In genomic region chr12:6613015-6613775, GRCh38 we compare ENCODE assay signal across 8 cellular contexts. TPM values are rescaled to one million over a fixed set of nuclear protein-coding genes. Genes with fewer than 3 reads are reported as not detected.
DNase-seq lines count a peak whose midpoint lies in the region; ATAC-seq and TF ChIP-seq lines count a peak whose summit lies in the region.

No MANE protein-coding gene starts in this region.

- peak overlapping the region; percentile 100 for H2AK9ac ChIP-seq in IMR-90 (replicated peaks; ENCODE audit: low read depth, low read length, poor library complexity)

- no peaks in the 10 kb centered on the region for H3K27me3 ChIP-seq in IMR-90 (ENCODE audit: control insufficient read depth, insufficient read depth, low read length)
- no peaks in the 10 kb centered on the region for H3K27me3 ChIP-seq in skeletal muscle satellite cell (ENCODE audit: control insufficient read depth, insufficient read depth, low read length)

- peak overlapping the region; percentile 100 for H2AK5ac ChIP-seq in IMR-90 (ENCODE audit: low read depth, low read length)

- no peak for TF ChIP-seq RAD21 in IMR-90 (IDR thresholded peaks at IDR 0.05; ENCODE audit: low read length)

- peak overlapping the region; percentile 99 for H4K91ac ChIP-seq in IMR-90 (ENCODE audit: insufficient read depth, low read depth, low read length)

- BruUV-seq in IMR-90 (replicated peaks; lab: Mats Ljungman, UMichigan), result no TSS peak

- H2AFZ ChIP-seq in IMR-90 (replicated peaks; ENCODE audit: low read length, poor library complexity), result peak overlapping the region; percentile 96

- peak overlapping the region; percentile 96 for H2BK20ac ChIP-seq in IMR-90 (ENCODE audit: low read depth, low read length)

- H3K23ac ChIP-seq in IMR-90 (ENCODE audit: low read depth, low read length), result peak overlapping the region; percentile 100

- peak overlapping the region; percentile 99 for H3K4ac ChIP-seq in IMR-90 (ENCODE audit: low read depth, low read length)

- DNase-seq in COLO829 (ENCODE audit: low spot score), result peak; percentile 74
- peak; percentile 72 for DNase-seq in IMR-90
- peak; percentile 50 for DNase-seq in NOMO-1 treated with dmso at 0.1 percent for 144 hours (lab: John Stamatoyannopoulos, UW; ENCODE audit: unreplicated experiment)
- peak; percentile 76 to 80 for DNase-seq in cardiac fibroblast (ENCODE audit: low read depth in 2 of 2)
- peak; percentile 73 for DNase-seq in iris pigment epithelial cell (ENCODE audit: low read depth)

- in situ Hi-C loops in IMR-90 (cut with MboI; ENCODE audit: low sequenced_read_pairs), result loop anchor here (10.0 kb wide), 1 partner anchor 212 kb away; the partner anchor contains the start of genes GPR162 and P3H3

- H4K5ac ChIP-seq in IMR-90 (ENCODE audit: low read depth, low read length), result peak overlapping the region; percentile 94

- H3K9ac ChIP-seq in IMR-90 (ENCODE audit: low read depth, low read length), result peak overlapping the region; percentile 83
- peak overlapping the region; percentile 63 for H3K9ac ChIP-seq in skeletal muscle satellite cell (ENCODE audit: low read depth, low read length)

- no peak overlapping the region for H3K4me3 ChIP-seq in IMR-90 (ENCODE audit: insufficient read depth, low read depth, low read length)
- H3K4me3 ChIP-seq in cardiac fibroblast (replicated peaks in 1 of 2; ENCODE audit: low read depth in 2 of 2, low read length in 2 of 2), result no peak overlapping the region
- H3K4me3 ChIP-seq in skeletal muscle satellite cell (ENCODE audit: low read length), result peak overlapping the region; percentile 61

- H3K27ac ChIP-seq in IMR-90 (ENCODE audit: insufficient read depth, low read length), result peak overlapping the region; percentile 93

- ATAC-seq in IMR-90 (ENCODE audit: low read depth), result peak; percentile 42
- no peak for ATAC-seq in GM21786 (IDR thresholded peaks at IDR 0.05; ENCODE audit: unreplicated experiment)
- no peak for ATAC-seq in GM19328 (IDR thresholded peaks at IDR 0.05; ENCODE audit: unreplicated experiment)

- intact Hi-C loops in IMR-90 (cut with micrococcal nuclease), result loop anchor here (10.0 kb wide), 1 partner anchor 152 kb away; the partner anchor contains the start of gene PTMS

- no peaks in the 10 kb centered on the region for H4K20me1 ChIP-seq in IMR-90 (ENCODE audit: insufficient read depth, low read length)

- TF ChIP-seq POLR2A in IMR-90 (IDR thresholded peaks at IDR 0.05; ENCODE audit: low read depth, low read length), result no peak

- peaks cover 24% of the 10 kb centered on the region for H3K9me1 ChIP-seq in IMR-90 (ENCODE audit: insufficient read depth, low read length)

- peak overlapping the region; percentile 85 for H3K56ac ChIP-seq in IMR-90 (ENCODE audit: extremely low read depth, insufficient read depth, low read length)

- peak overlapping the region; percentile 98 for H2BK120ac ChIP-seq in IMR-90 (ENCODE audit: low read depth, low read length)

- dilution Hi-C loops in IMR-90 (cut with HindIII; ENCODE audit: low sequenced_read_pairs, unreplicated experiment), result no loop called here

- H3K4me2 ChIP-seq in IMR-90 (ENCODE audit: low read depth, low read length), result peak overlapping the region; percentile 69
- H3K4me2 ChIP-seq in skeletal muscle satellite cell (ENCODE audit: low read length), result peak overlapping the region; percentile 73

- CTCF ChIA-PET in IMR-90 (lab: Yijun Ruan, JAX), result interaction anchor here (0.5 to 0.7 kb wide), 5 partner anchors 51 to 329 kb away, joined by 3 to 4 read pairs (median 3); partner anchors contain the start of gene ZNF384

- H3K18ac ChIP-seq in IMR-90 (ENCODE audit: low read depth, low read length), result peak overlapping the region; percentile 94

- peak overlapping the region; percentile 100; the same call in 2 of the 3 replicates for H2BK15ac ChIP-seq in IMR-90 (ENCODE audit: low read depth, low read length)

- H3K9me3 ChIP-seq in IMR-90 (ENCODE audit: control insufficient read depth, insufficient read depth, low read length), result no peaks in the 10 kb centered on the region
- H3K9me3 ChIP-seq in skeletal muscle satellite cell (replicated peaks; ENCODE audit: low read length), result no peaks in the 10 kb centered on the region

- peak overlapping the region; percentile 97 for H2BK5ac ChIP-seq in IMR-90 (ENCODE audit: low read depth, low read length, poor library complexity, severe bottlenecking)

- POLR2A ChIA-PET in IMR-90 (lab: Charles Lee; ENCODE audit: unreplicated experiment), result interaction anchor here (0.6 kb wide), 1 partner anchor 11 kb away, joined by 3 read pairs; no protein-coding TSS in a partner anchor

- TF ChIP-seq CTCF in IMR-90 (conservative IDR thresholded peaks at IDR 0.05; ENCODE audit: low read depth, low read length) (no peak), cardiac fibroblast (IDR thresholded peaks at IDR 0.05; ENCODE audit: low read depth, low read length) (no peak)

- no peaks in the 10 kb centered on the region for H3K36me3 ChIP-seq in IMR-90 (ENCODE audit: control insufficient read depth, insufficient read depth, low read length)
- H3K36me3 ChIP-seq in skeletal muscle satellite cell (ENCODE audit: insufficient read depth, low read length), result no peaks in the 10 kb centered on the region

- H3K14ac ChIP-seq in IMR-90 (replicated peaks; ENCODE audit: low read depth, low read length), result peak overlapping the region; percentile 100

- WGBS in IMR-90 (ENCODE audit: extremely low coverage in 2 of 2, insufficient read length in 1 of 2), 2 experiments, result no CpG with 5 or more reads among the region's 17 CpGs

- peak overlapping the region; percentile 99 to 100 for H4K8ac ChIP-seq in IMR-90 (ENCODE audit: low read depth in 2 of 2, low read length in 2 of 2)

- H3K4me1 ChIP-seq in IMR-90 (ENCODE audit: control insufficient read depth, insufficient read depth, low read length) (peaks cover 23% of the 10 kb centered on the region), skeletal muscle satellite cell (ENCODE audit: control insufficient read depth, insufficient read depth, low read length) (peaks cover 22% of the 10 kb centered on the region)

- peaks cover 0 to 7% of the 10 kb centered on the region in 2 experiments; a peak in 1 of 4 replicates for H3K79me1 ChIP-seq in IMR-90 (ENCODE audit: low read depth in 1 of 2, low read length in 2 of 2)

TF ChIP-seq in IMR-90, 13 proteins besides CTCF, POLR2A, EP300 and RAD21:
- TF ChIP-seq RCOR1 (IDR thresholded peaks at IDR 0.05; ENCODE audit: insufficient replicate concordance, low read length), result no peak
- TF ChIP-seq MAZ (IDR thresholded peaks at IDR 0.05; ENCODE audit: borderline replicate concordance, low read depth, low read length), result peak; percentile 70; the same call in 1 of the 2 replicates
- no peak for TF ChIP-seq MAFK (IDR thresholded peaks at IDR 0.05; ENCODE audit: low read depth, low read length)
- TF ChIP-seq CEBPB (IDR thresholded peaks at IDR 0.05; ENCODE audit: low read depth, low read length), result no peak
- no peak for TF ChIP-seq NFE2L2 (IDR thresholded peaks at IDR 0.05; ENCODE audit: low read depth, low read length)

RNA-seq across cellular contexts. Expression of gene CHD4, which starts 6.0 kb away (rescaled TPM):
- total RNA-seq in IMR-90 (2012; rRNA removed), result 262 and 279 TPM in 2 replicates
- polyA plus RNA-seq in IMR-90 (2012; rRNA removed), result 99.8 and 116 TPM in 2 replicates
- polyA plus RNA-seq in IMR-90 (2012; cell fraction: cytosol; rRNA removed), result 56.6 and 65.1 TPM in 2 replicates
- 126 and 164 TPM in 2 replicates for polyA plus RNA-seq in IMR-90 (2012; cell fraction: nucleus; rRNA removed; ENCODE audit: low replicate concordance)
- total RNA-seq in skeletal muscle satellite cell (2012; rRNA removed), result 148 and 162 TPM in 2 replicates

RNA-seq across cellular contexts. Expression of gene LPAR5, which starts 22.6 kb away (rescaled TPM):
- total RNA-seq in IMR-90 (2012; rRNA removed), result not detected in 2 replicates
- not detected in 2 replicates for polyA plus RNA-seq in IMR-90 (2012; rRNA removed)
- polyA plus RNA-seq in IMR-90 (2012; cell fraction: cytosol; rRNA removed), result 0.01 TPM in 1 of 2 replicates, not detected in the other
- not detected in 2 replicates for polyA plus RNA-seq in IMR-90 (2012; cell fraction: nucleus; rRNA removed; ENCODE audit: low replicate concordance)
- not detected in 2 replicates for total RNA-seq in skeletal muscle satellite cell (2012; rRNA removed)

RNA-seq across cellular contexts. Expression of gene ACRBP, which starts 34.0 kb away (rescaled TPM):
- total RNA-seq in IMR-90 (2012; rRNA removed), result not detected in 2 replicates
- polyA plus RNA-seq in IMR-90 (2012; rRNA removed), result 0.27 and 0.38 TPM in 2 replicates
- 0.15 and 1.9 TPM in 2 replicates for polyA plus RNA-seq in IMR-90 (2012; cell fraction: cytosol; rRNA removed)
- 0.88 and 1.2 TPM in 2 replicates for polyA plus RNA-seq in IMR-90 (2012; cell fraction: nucleus; rRNA removed; ENCODE audit: low replicate concordance)
- total RNA-seq in skeletal muscle satellite cell (2012; rRNA removed), result 2.0 TPM in 1 of 2 replicates, not detected in the other

RNA-seq across cellular contexts. Expression of gene NOP2, which starts 45.1 kb away (rescaled TPM):
- total RNA-seq in IMR-90 (2012; rRNA removed), result 32.5 and 35.8 TPM in 2 replicates
- polyA plus RNA-seq in IMR-90 (2012; rRNA removed), result 49.9 and 51.7 TPM in 2 replicates
- 11.8 and 18.6 TPM in 2 replicates for polyA plus RNA-seq in IMR-90 (2012; cell fraction: cytosol; rRNA removed)
- polyA plus RNA-seq in IMR-90 (2012; cell fraction: nucleus; rRNA removed; ENCODE audit: low replicate concordance), result 170 and 206 TPM in 2 replicates
- total RNA-seq in skeletal muscle satellite cell (2012; rRNA removed), result 33.4 and 40.1 TPM in 2 replicates

RNA-seq across cellular contexts. Expression of gene ING4, which starts 49.7 kb away (rescaled TPM):
- total RNA-seq in IMR-90 (2012; rRNA removed), result 22.0 and 25.3 TPM in 2 replicates
- polyA plus RNA-seq in IMR-90 (2012; rRNA removed), result 31.1 and 47.5 TPM in 2 replicates
- 23.4 and 26.9 TPM in 2 replicates for polyA plus RNA-seq in IMR-90 (2012; cell fraction: cytosol; rRNA removed)
- 64.9 and 157 TPM in 2 replicates for polyA plus RNA-seq in IMR-90 (2012; cell fraction: nucleus; rRNA removed; ENCODE audit: low replicate concordance)
- total RNA-seq in skeletal muscle satellite cell (2012; rRNA removed), result 16.2 and 20.8 TPM in 2 replicates
